In the genomic region with DNA sequence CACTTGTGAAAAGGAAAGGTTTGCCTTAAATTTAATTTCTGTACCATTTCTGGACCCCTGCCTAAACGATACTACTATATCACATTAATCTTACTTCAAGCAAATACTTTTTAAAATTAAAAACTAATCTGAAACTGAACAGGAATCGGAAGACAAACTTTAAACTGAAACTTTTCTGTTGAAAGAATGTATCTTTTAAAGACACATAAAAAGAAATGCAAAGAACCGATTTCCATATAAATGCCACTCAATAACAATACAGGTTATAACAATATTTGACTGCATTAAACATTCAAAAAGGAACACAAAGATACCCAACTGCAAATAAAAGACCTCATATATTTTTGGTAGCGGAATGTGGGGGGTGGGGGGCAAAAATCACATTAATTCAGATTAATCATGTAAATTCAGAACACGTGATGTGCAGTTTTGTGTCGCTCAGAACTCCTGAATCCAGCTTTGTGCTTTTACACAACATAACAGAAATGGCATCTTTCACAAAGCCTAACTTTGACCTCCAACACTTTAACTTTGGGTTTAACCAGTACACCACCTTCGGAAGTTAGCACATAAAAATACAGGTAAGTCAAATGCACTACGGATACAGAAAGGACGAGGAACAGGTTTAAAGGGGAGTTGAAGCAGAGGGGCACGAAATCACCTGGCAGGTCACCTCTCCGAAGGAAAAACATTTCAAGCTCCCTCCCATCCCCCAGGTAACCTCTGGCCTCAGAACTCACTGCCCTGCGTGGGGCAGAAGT, we compare ENCODE assay signal across 8 cellular contexts. TPM values are rescaled to one million over a fixed set of nuclear protein-coding genes. Genes with fewer than 3 reads are reported as not detected.
DNase-seq lines count a peak whose midpoint lies in the region; ATAC-seq and TF ChIP-seq lines count a peak whose summit lies in the region.

No MANE protein-coding gene starts in this region.

- no peaks in the 10 kb centered on the region for H3K36me3 ChIP-seq in heart left ventricle
- no peaks in the 10 kb centered on the region for H3K36me3 ChIP-seq in urinary bladder (ENCODE audit: insufficient read depth)

- intact Hi-C loops in heart left ventricle (cut with DNase I) (loop anchor here (2.0 to 10.0 kb wide), 13 partner anchors 45 to 252 kb away; no protein-coding TSS in a partner anchor), left ventricle myocardium superior (cut with micrococcal nuclease) (loop anchor here (10.0 kb wide), 2 partner anchors 109 to 111 kb away; no protein-coding TSS in a partner anchor)

- no peak for ATAC-seq in heart left ventricle
- no peak for ATAC-seq in left ventricle myocardium superior
- ATAC-seq in HG02852 (IDR thresholded peaks at IDR 0.05; ENCODE audit: unreplicated experiment) = no peak

- peaks cover 0 to 52% (median 34%) of the 10 kb centered on the region in 12 donors for H3K4me1 ChIP-seq in heart left ventricle
- H3K4me1 ChIP-seq in urinary bladder (ENCODE audit: insufficient read depth) = peaks cover 1% of the 10 kb centered on the region

- peaks cover 56% of the 10 kb centered on the region for H3K4me1 Mint-ChIP-seq in mesothelial cell of epicardium

- TF ChIP-seq CTCF in heart left ventricle (IDR thresholded peaks at IDR 0.05) = no peak
- TF ChIP-seq CTCF in cardiac fibroblast (IDR thresholded peaks at IDR 0.05; ENCODE audit: low read depth, low read length) = no peak
- no peak for TF ChIP-seq CTCF in mesothelial cell of epicardium (IDR thresholded peaks at IDR 0.05; ENCODE audit: unreplicated experiment)

- DNase-seq in heart left ventricle = no peak
- DNase-seq in left ventricle myocardium superior = no peak
- no peak for DNase-seq in cardiac fibroblast (ENCODE audit: low read depth in 2 of 2)
- no peak for DNase-seq in mesothelial cell of epicardium (ENCODE audit: low spot score in 2 of 2, unreplicated experiment in 2 of 2)
- DNase-seq in middle frontal gyrus (ENCODE audit: extremely low spot score, low spot score) = no peak
- DNase-seq in cortex of kidney (lab: John Stamatoyannopoulos, UW) = no peak

- H3K9me3 ChIP-seq in heart left ventricle = no peaks in the 10 kb centered on the region

- H3K4me3 Mint-ChIP-seq in mesothelial cell of epicardium = peak overlapping the region; percentile 82

- H3K27ac Mint-ChIP-seq in mesothelial cell of epicardium = peak overlapping the region; percentile 67

- H3K27me3 Mint-ChIP-seq in mesothelial cell of epicardium (ENCODE audit: low read depth) = peaks cover 1% of the 10 kb centered on the region

- TF ChIP-seq POLR2A in heart left ventricle (IDR thresholded peaks at IDR 0.05) = no peak

- no peaks in the 10 kb centered on the region for H3K36me3 Mint-ChIP-seq in mesothelial cell of epicardium

- no peaks in the 10 kb centered on the region for H3K9me3 Mint-ChIP-seq in mesothelial cell of epicardium

- H3K4me3 ChIP-seq in heart left ventricle = peak overlapping the region; percentile 69 to 96 (median 86)
- H3K4me3 ChIP-seq in cardiac fibroblast (replicated peaks in 1 of 2; ENCODE audit: low read depth in 2 of 2, low read length in 2 of 2) = peak overlapping the region; percentile 76 to 81
- peak overlapping the region; percentile 98 for H3K4me3 ChIP-seq in urinary bladder (ENCODE audit: low read depth, low read length)

- H3K27ac ChIP-seq in heart left ventricle (peak overlapping the region; percentile 86 to 100 (median 96)), urinary bladder (ENCODE audit: low read depth) (peak overlapping the region; percentile 85)

- H3K27me3 ChIP-seq in heart left ventricle = peaks cover 0 to 25% (median 0%) of the 10 kb centered on the region in 9 donors

- 8 to 17% (median 11%) methylated on average over 11 to 12 of the region's 12 CpGs for WGBS in heart left ventricle, 4 donors
- WGBS in urinary bladder = 15% methylated on average over 12 of the region's 12 CpGs

RNA-seq across cellular contexts. Expression of gene LIFR, which starts 0.9 kb away (rescaled TPM):
- total RNA-seq in heart left ventricle (10 to 100 TPM; 34.2 to 66.8 (median 39.8) TPM), left ventricle myocardium superior (61.1 TPM), mesothelial cell of epicardium (58.0 to 62.4 TPM (median 62.0 TPM) in 3 replicates), urinary bladder (190 TPM)
- polyA plus RNA-seq in heart left ventricle (10 to 100 TPM; 12.6 to 13.2 TPM), urinary bladder (25.7 TPM)
